In genomic region chr6:41939848-41940758, GRCh38 we compare ENCODE assay signal across 8 cellular contexts. TPM values are rescaled to one million over a fixed set of nuclear protein-coding genes. Genes with fewer than 3 reads are reported as not detected.
DNase-seq lines count a peak whose midpoint lies in the region; ATAC-seq and TF ChIP-seq lines count a peak whose summit lies in the region.

No MANE protein-coding gene starts in this region.

- peaks cover 76% of the 10 kb centered on the region for H3K4me1 ChIP-seq in left ventricle myocardium inferior

- H3K36me3 Mint-ChIP-seq in activated T-cell treated with anti-CD3 and anti-CD28 coated beads, Interleukin-2, amount 50 U/mL, for 72 hours (ENCODE audit: insufficient read depth in 2 of 2): peaks cover 15 to 20% of the 10 kb centered on the region in 2 donors

- TF ChIP-seq CTCF in C4-2B (conservative IDR thresholded peaks at IDR 0.05) (no peak), left ventricle myocardium inferior (IDR thresholded peaks at IDR 0.05; ENCODE audit: borderline replicate concordance) (no peak)

- DNase-seq in M059J (ENCODE audit: low read depth) (peak; percentile 55), left ventricle myocardium inferior (peak; percentile 21), renal cortical epithelial cell (ENCODE audit: low read depth) (peak; percentile 76), NCI-H128 (lab: John Stamatoyannopoulos, UW; ENCODE audit: unreplicated experiment) (no peak), NCI-H2171 treated with DMSO at 0.1 percent for 48 hours (lab: John Stamatoyannopoulos, UW) (no peak), cerebellar cortex (ENCODE audit: low spot score) (no peak)
- DNase-seq in activated T-cell treated with anti-CD3 and anti-CD28 coated beads, Interleukin-2, amount 50 U/mL, for 72 hours: peak; percentile 55 to 63

- no peaks in the 10 kb centered on the region for H3K9me3 Mint-ChIP-seq in activated T-cell treated with anti-CD3 and anti-CD28 coated beads, Interleukin-2, amount 50 U/mL, for 72 hours

- H3K27me3 ChIP-seq in left ventricle myocardium inferior (ENCODE audit: low read depth): no peaks in the 10 kb centered on the region

- H3K9me3 ChIP-seq in left ventricle myocardium inferior (replicated peaks): no peaks in the 10 kb centered on the region

- peaks cover 20% of the 10 kb centered on the region for H3K36me3 ChIP-seq in left ventricle myocardium inferior

- peak overlapping the region; percentile 98 to 99 for H3K4me3 Mint-ChIP-seq in activated T-cell treated with anti-CD3 and anti-CD28 coated beads, Interleukin-2, amount 50 U/mL, for 72 hours

- intact Hi-C loops in left ventricle myocardium inferior (cut with micrococcal nuclease): loop anchor here (5.0 kb wide), 1 partner anchor 102 kb away; no protein-coding TSS in a partner anchor

- peak in 1 of 2 donors; percentile 16 for ATAC-seq in activated T-cell treated with anti-CD3 and anti-CD28 coated beads, Interleukin-2, amount 50 U/mL, for 72 hours (replicated peaks in 1 of 2)

- H3K4me1 Mint-ChIP-seq in activated T-cell treated with anti-CD3 and anti-CD28 coated beads, Interleukin-2, amount 50 U/mL, for 72 hours (ENCODE audit: low read depth): peaks cover 82% of the 10 kb centered on the region

- H3K27ac ChIP-seq in C4-2B (peak overlapping the region; percentile 76), left ventricle myocardium inferior (replicated peaks) (peak overlapping the region; percentile 97)

- peak overlapping the region; percentile 98 for H3K4me3 ChIP-seq in left ventricle myocardium inferior

- H3K27ac Mint-ChIP-seq in activated T-cell treated with anti-CD3 and anti-CD28 coated beads, Interleukin-2, amount 50 U/mL, for 72 hours: peak overlapping the region; percentile 99

- no peaks in the 10 kb centered on the region for H3K27me3 Mint-ChIP-seq in activated T-cell treated with anti-CD3 and anti-CD28 coated beads, Interleukin-2, amount 50 U/mL, for 72 hours (ENCODE audit: low read depth)

RNA-seq across cellular contexts. Expression of gene CCND3, which starts 1.5 kb away (rescaled TPM):
- total RNA-seq in M059J (2014; rRNA removed; shearing (Covaris generic)): 141 and 146 TPM in 2 replicates
- 100 to 1,000 TPM; 256 to 259 TPM for total RNA-seq in activated T-cell treated with anti-CD3 and anti-CD28 coated beads, Interleukin-2, amount 50 U/mL, for 72 hours
- total RNA-seq in left ventricle myocardium inferior: 44.5 TPM
- total RNA-seq in renal cortical epithelial cell: 54.9 and 113 TPM in 2 replicates

RNA-seq across cellular contexts. Expression of gene BYSL, which starts 18.8 kb away (rescaled TPM):
- total RNA-seq in M059J (2014; rRNA removed; shearing (Covaris generic)): 16.0 and 19.2 TPM in 2 replicates
- 10 to 100 TPM; 30.4 to 38.1 TPM for total RNA-seq in activated T-cell treated with anti-CD3 and anti-CD28 coated beads, Interleukin-2, amount 50 U/mL, for 72 hours
- total RNA-seq in left ventricle myocardium inferior (9.0 TPM), renal cortical epithelial cell (12.5 and 31.4 TPM in 2 replicates)

RNA-seq across cellular contexts. Expression of gene MED20, which starts 19.2 kb away (rescaled TPM):
- total RNA-seq in M059J (2014; rRNA removed; shearing (Covaris generic)): 23.5 and 49.9 TPM in 2 replicates
- 10 to 100 TPM; 24.9 to 34.6 TPM for total RNA-seq in activated T-cell treated with anti-CD3 and anti-CD28 coated beads, Interleukin-2, amount 50 U/mL, for 72 hours
- total RNA-seq in left ventricle myocardium inferior: 18.1 TPM
- 39.2 and 42.5 TPM in 2 replicates for total RNA-seq in renal cortical epithelial cell

RNA-seq across cellular contexts. Expression of gene USP49, which starts 44.9 kb away (rescaled TPM):
- 2.6 and 3.6 TPM in 2 replicates for total RNA-seq in M059J (2014; rRNA removed; shearing (Covaris generic))
- total RNA-seq in activated T-cell treated with anti-CD3 and anti-CD28 coated beads, Interleukin-2, amount 50 U/mL, for 72 hours: 10 to 100 TPM; 13.3 to 14.8 TPM
- total RNA-seq in left ventricle myocardium inferior (0.71 TPM), renal cortical epithelial cell (0.87 and 6.3 TPM in 2 replicates)

Comparison
In these comparisons a context has a peak if more than half of its experiments do, and no peak if none do; other contexts are left out.
1. DNase-seq: peak in M059J (single experiment), activated T-cell treated with anti-CD3 and anti-CD28 coated beads, Interleukin-2, amount 50 U/mL, for 72 hours (2 of 2), left ventricle myocardium inferior (single experiment) and renal cortical epithelial cell (single experiment); none in NCI-H128 (single experiment), NCI-H2171 treated with DMSO at 0.1 percent for 48 hours (single experiment) and cerebellar cortex (single experiment).